28 cellular contexts compared by ENCODE assay signal in genomic region chr2:163822033-163822432, GRCh38.
"Had no signal": no experiment of that assay in that cellular context is flagged by ENCODE, and none has a peak within 500 bp of the region (broad histone marks: within the 10 kb centered on the region; RNA-seq: fewer than 3 reads in every experiment).

No MANE protein-coding gene starts in this region.

- H3K27me3 ChIP-seq: colonic mucosa, dorsolateral prefrontal cortex, esophagus muscularis mucosa, esophagus squamous epithelium, foreskin keratinocyte, gastrocnemius medialis, gastroesophageal sphincter, heart left ventricle, heart right ventricle had no signal

- H3K9me3 ChIP-seq: colonic mucosa, gastrocnemius medialis had no signal

- FAIRE-seq: colon, endometrium, endothelial cell of umbilical vein, frontal cortex had no signal

- ATAC-seq: effector memory CD8-positive, alpha-beta T cell; esophagus mucosa; foreskin keratinocyte; gastrocnemius medialis; gastroesophageal sphincter; heart left ventricle; heart right ventricle had no signal

- H3K36me3 ChIP-seq: colonic mucosa, esophagus muscularis mucosa, esophagus squamous epithelium, gastrocnemius medialis, gastroesophageal sphincter, heart left ventricle, heart right ventricle had no signal

- H3K27ac ChIP-seq: colonic mucosa, coronary artery, dorsolateral prefrontal cortex, epithelial cell of prostate, esophagus muscularis mucosa, esophagus squamous epithelium, foreskin keratinocyte, gastrocnemius medialis, gastroesophageal sphincter, heart left ventricle, heart right ventricle had no signal

- DNase-seq: colonic mucosa; cortex of kidney; dermis blood vessel endothelial cell; dorsolateral prefrontal cortex; effector CD4-positive, alpha-beta T cell; effector CD8-positive, alpha-beta T cell; effector memory CD4-positive, alpha-beta T cell; effector memory CD8-positive, alpha-beta T cell; endodermal cell; erythroblast; esophagus squamous epithelium; foreskin fibroblast; foreskin keratinocyte; foreskin melanocyte; gastrocnemius medialis; glutamatergic neuron; head of caudate nucleus; heart left ventricle; heart right ventricle had no signal

- H3K4me1 ChIP-seq: colonic mucosa, esophagus muscularis mucosa, esophagus squamous epithelium, foreskin keratinocyte, gastrocnemius medialis, gastroesophageal sphincter, heart left ventricle, heart right ventricle had no signal

- H3K4me3 ChIP-seq: colonic mucosa, coronary artery, dorsolateral prefrontal cortex, esophagus muscularis mucosa, esophagus squamous epithelium, gastrocnemius medialis, gastroesophageal sphincter, heart left ventricle, heart right ventricle had no signal
